Comparison of ENCODE assay signal across 13 cellular contexts in the genomic region with DNA sequence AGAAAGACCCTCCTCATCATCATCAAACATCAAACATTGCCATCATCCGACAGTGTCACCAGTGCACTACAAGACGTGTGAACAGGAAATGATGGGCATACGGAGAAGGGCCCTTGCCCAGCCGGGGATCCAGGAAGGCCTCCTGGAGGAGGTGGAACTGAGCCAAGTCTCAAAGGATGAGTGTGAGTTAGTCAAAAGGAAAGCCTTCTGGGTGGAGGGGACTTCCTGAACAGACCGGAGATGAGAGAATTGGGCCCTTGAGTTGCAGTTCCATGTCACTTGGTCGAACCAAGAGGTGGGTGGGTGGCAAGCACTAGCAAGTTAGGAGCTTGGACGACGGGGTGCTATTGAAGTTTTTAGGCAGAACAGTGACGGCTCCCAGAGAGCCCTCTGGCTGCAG. TPM values are rescaled to one million over a fixed set of nuclear protein-coding genes. Genes with fewer than 3 reads are reported as not detected.
DNase-seq lines count a peak whose midpoint lies in the region; TF ChIP-seq lines count a peak whose summit lies in the region.
"Had no signal": no experiment of that assay in that cellular context is flagged by ENCODE, and none has a peak within 500 bp of the region (broad histone marks: within the 10 kb centered on the region; RNA-seq: fewer than 3 reads in every experiment).

No MANE protein-coding gene starts in this region.

- no peaks in the 10 kb centered on the region for H3K9me3 Mint-ChIP-seq in activated CD4-positive, alpha-beta T cell treated with anti-CD3 and anti-CD28 coated beads, Interleukin-2, amount 10 ng/mL, durations not matched to agents 24 days and 14 days
- H3K9me3 Mint-ChIP-seq in activated CD4-positive, alpha-beta T cell treated with anti-CD3 and anti-CD28 coated beads, Interleukin-2, amount 10 ng/mL, durations not matched to agents 7 days and 5 days: no peaks in the 10 kb centered on the region
- H3K9me3 Mint-ChIP-seq in H9: no peaks in the 10 kb centered on the region
- no peaks in the 10 kb centered on the region for H3K9me3 Mint-ChIP-seq in T-helper 1 cell treated with Interleukin-12 subunit alpha and Interleukin-12 subunit beta and Interleukin-4 antibody, amounts not matched to agents 30 μg/mL and 1 μg/mL, for 36 hours
- H3K9me3 Mint-ChIP-seq: nephron had no signal

- H3K27ac ChIP-seq in H9 (ENCODE audit: insufficient read length, low read depth, low read length): no peak overlapping the region
- H3K27ac ChIP-seq in osteoblast (ENCODE audit: low read depth, low read length): no peak overlapping the region
- no peak overlapping the region for H3K27ac ChIP-seq in caudate nucleus (ENCODE audit: low read depth, low read length)
- H3K27ac ChIP-seq in brain microvascular endothelial cell: no peak overlapping the region

- no peak overlapping the region for H3K23ac ChIP-seq in H9 (ENCODE audit: insufficient read length, low read depth, low read length)

- H3K4me3 ChIP-seq in osteoblast (ENCODE audit: insufficient read depth, low read length): no peak overlapping the region
- no peak overlapping the region for H3K4me3 ChIP-seq in brain microvascular endothelial cell (ENCODE audit: low read depth, low read length)
- H3K4me3 ChIP-seq: A549 had no signal

- no peak overlapping the region for H2BK15ac ChIP-seq in H9 (ENCODE audit: low read depth, low read length)

- no peak overlapping the region for H3K14ac ChIP-seq in H9 (ENCODE audit: insufficient read depth, low read length)

- no peak overlapping the region for H2BK120ac ChIP-seq in H9 (ENCODE audit: low read depth, low read length, poor library complexity, severe bottlenecking)

- H3K4me2 ChIP-seq in H9 (ENCODE audit: insufficient read depth, insufficient read length, low read length) (no peak overlapping the region), osteoblast (ENCODE audit: insufficient read depth, low read length) (no peak overlapping the region)

- H2AK5ac ChIP-seq in H9 (ENCODE audit: insufficient read length, low read length): no peak overlapping the region

- in situ Hi-C loops in brain microvascular endothelial cell (cut with HindIII; ENCODE audit: low pct_ligation_motif_present, low sequenced_read_pairs): no loop called here

- no peak overlapping the region for H2BK12ac ChIP-seq in H9 (ENCODE audit: insufficient read length, low read depth, low read length)

- no peaks in the 10 kb centered on the region for H3K27me3 ChIP-seq in H9 (ENCODE audit: insufficient read depth, low read length)
- no peaks in the 10 kb centered on the region for H3K27me3 ChIP-seq in osteoblast (ENCODE audit: insufficient read depth, low read length)
- no peaks in the 10 kb centered on the region for H3K27me3 ChIP-seq in brain microvascular endothelial cell (replicated peaks)

- H3K23me2 ChIP-seq in H9 (ENCODE audit: insufficient read length, low read depth, low read length, poor library complexity, severe bottlenecking): peaks cover 4% of the 10 kb centered on the region

- POLR2A ChIA-PET in activated CD4-positive, alpha-beta T cell treated with anti-CD3 and anti-CD28 coated beads, Interleukin-2, amount 10 ng/mL, durations not matched to agents 7 days and 5 days (lab: Charles Lee): no interaction called here

- peaks cover 19% of the 10 kb centered on the region for H3K36me3 Mint-ChIP-seq in activated CD4-positive, alpha-beta T cell treated with anti-CD3 and anti-CD28 coated beads, Interleukin-2, amount 10 ng/mL, durations not matched to agents 24 days and 14 days (ENCODE audit: low read depth)
- peaks cover 3% of the 10 kb centered on the region for H3K36me3 Mint-ChIP-seq in activated CD4-positive, alpha-beta T cell treated with anti-CD3 and anti-CD28 coated beads, Interleukin-2, amount 10 ng/mL, durations not matched to agents 7 days and 5 days (ENCODE audit: low read depth)
- H3K36me3 Mint-ChIP-seq in H9 (ENCODE audit: insufficient read depth in 1 of 3, low read depth in 3 of 3): peaks cover 11 to 22% (median 17%) of the 10 kb centered on the region in 3 experiments; a peak in 5 of 7 replicates
- peaks cover 13% of the 10 kb centered on the region for H3K36me3 Mint-ChIP-seq in T-helper 1 cell treated with Interleukin-12 subunit alpha and Interleukin-12 subunit beta and Interleukin-4 antibody, amounts not matched to agents 30 μg/mL and 1 μg/mL, for 36 hours (ENCODE audit: low read depth)

- H3K9ac ChIP-seq in H9 (ENCODE audit: extremely low read depth, insufficient read length, low read length): no peak overlapping the region

- H4K20me1 ChIP-seq in H9 (ENCODE audit: control insufficient read depth, insufficient read depth, insufficient read length) (no peaks in the 10 kb centered on the region), osteoblast (ENCODE audit: insufficient read depth, low read length) (peaks cover 3% of the 10 kb centered on the region)

- H3K4me1 ChIP-seq in H9 (ENCODE audit: insufficient read depth, low read length): no peaks in the 10 kb centered on the region
- peaks cover 9% of the 10 kb centered on the region for H3K4me1 ChIP-seq in osteoblast (ENCODE audit: insufficient read depth, low read length)

- no peak overlapping the region for H4K91ac ChIP-seq in H9 (ENCODE audit: insufficient read length, low read depth, low read length)

- H3K4me1 Mint-ChIP-seq in activated CD4-positive, alpha-beta T cell treated with anti-CD3 and anti-CD28 coated beads, Interleukin-2, amount 10 ng/mL, durations not matched to agents 24 days and 14 days: peaks cover 20% of the 10 kb centered on the region
- H3K4me1 Mint-ChIP-seq in activated CD4-positive, alpha-beta T cell treated with anti-CD3 and anti-CD28 coated beads, Interleukin-2, amount 10 ng/mL, durations not matched to agents 7 days and 5 days: peaks cover 25% of the 10 kb centered on the region
- peaks cover 8 to 16% of the 10 kb centered on the region in 2 experiments for H3K4me1 Mint-ChIP-seq in H9
- H3K4me1 Mint-ChIP-seq in T-helper 1 cell treated with Interleukin-12 subunit alpha and Interleukin-12 subunit beta and Interleukin-4 antibody, amounts not matched to agents 30 μg/mL and 1 μg/mL, for 36 hours (ENCODE audit: low read depth): peaks cover 27% of the 10 kb centered on the region

- no peak overlapping the region for H2BK5ac ChIP-seq in H9 (ENCODE audit: insufficient read length, low read length)

- no CpG with 5 or more reads among the region's 9 CpGs for WGBS in H9 (ENCODE audit: extremely low coverage, insufficient read length, low lambda C conversion rate)

- CTCF ChIA-PET in activated CD4-positive, alpha-beta T cell treated with anti-CD3 and anti-CD28 coated beads, Interleukin-2, amount 10 ng/mL, durations not matched to agents 7 days and 5 days (lab: Charles Lee): no interaction called here

- H2AFZ ChIP-seq in H9 (ENCODE audit: low read length) (no peak overlapping the region), osteoblast (ENCODE audit: low read length) (no peak overlapping the region)

- no peaks in the 10 kb centered on the region for H3K9me3 ChIP-seq in H9 (ENCODE audit: control insufficient read depth, low read depth, low read length)
- no peaks in the 10 kb centered on the region for H3K9me3 ChIP-seq in osteoblast (ENCODE audit: low read depth, low read length)
- H3K9me3 ChIP-seq: A549 had no signal

- H3T11ph ChIP-seq in H9 (ENCODE audit: low read length): no peak overlapping the region

- no peak overlapping the region for H3K18ac ChIP-seq in H9 (ENCODE audit: insufficient read length, low read depth, low read length)

- no peak overlapping the region for H3K4ac ChIP-seq in H9 (ENCODE audit: low read depth, low read length)

- no peak for TF ChIP-seq CTCF in H9 (conservative IDR thresholded peaks at IDR 0.05)
- TF ChIP-seq CTCF in osteoblast (IDR thresholded peaks at IDR 0.05; ENCODE audit: extremely low read depth, low read depth, low read length): no peak
- no peak for TF ChIP-seq CTCF in brain microvascular endothelial cell (IDR thresholded peaks at IDR 0.05; ENCODE audit: low read depth, low read length, missing control alignments)

- intact Hi-C loops in activated CD4-positive, alpha-beta T cell treated with anti-CD3 and anti-CD28 coated beads, Interleukin-2, amount 10 ng/mL, durations not matched to agents 24 days and 14 days (cut with micrococcal nuclease): no loop called here

- H3K27me3 Mint-ChIP-seq in activated CD4-positive, alpha-beta T cell treated with anti-CD3 and anti-CD28 coated beads, Interleukin-2, amount 10 ng/mL, durations not matched to agents 24 days and 14 days: no peaks in the 10 kb centered on the region
- no peaks in the 10 kb centered on the region for H3K27me3 Mint-ChIP-seq in activated CD4-positive, alpha-beta T cell treated with anti-CD3 and anti-CD28 coated beads, Interleukin-2, amount 10 ng/mL, durations not matched to agents 7 days and 5 days
- no peaks in the 10 kb centered on the region for H3K27me3 Mint-ChIP-seq in H9 (ENCODE audit: low read depth)
- no peaks in the 10 kb centered on the region for H3K27me3 Mint-ChIP-seq in T-helper 1 cell treated with Interleukin-12 subunit alpha and Interleukin-12 subunit beta and Interleukin-4 antibody, amounts not matched to agents 30 μg/mL and 1 μg/mL, for 36 hours (ENCODE audit: low read depth)

- peak overlapping the region; percentile 25 for H3K4me3 Mint-ChIP-seq in activated CD4-positive, alpha-beta T cell treated with anti-CD3 and anti-CD28 coated beads, Interleukin-2, amount 10 ng/mL, durations not matched to agents 24 days and 14 days
- no peak overlapping the region for H3K4me3 Mint-ChIP-seq in activated CD4-positive, alpha-beta T cell treated with anti-CD3 and anti-CD28 coated beads, Interleukin-2, amount 10 ng/mL, durations not matched to agents 7 days and 5 days
- H3K4me3 Mint-ChIP-seq in H9: no peak overlapping the region
- no peak overlapping the region for H3K4me3 Mint-ChIP-seq in T-helper 1 cell treated with Interleukin-12 subunit alpha and Interleukin-12 subunit beta and Interleukin-4 antibody, amounts not matched to agents 30 μg/mL and 1 μg/mL, for 36 hours
- H3K4me3 Mint-ChIP-seq: nephron had no signal

- H2BK20ac ChIP-seq in H9 (ENCODE audit: low read depth, low read length, poor library complexity, severe bottlenecking): no peak overlapping the region

- no peak overlapping the region for H3K56ac ChIP-seq in H9 (ENCODE audit: insufficient read length, low read depth, low read length)

- H4K8ac ChIP-seq in H9 (replicated peaks; ENCODE audit: insufficient read length, low read depth, low read length): no peak overlapping the region

- peak overlapping the region; percentile 81 for H3K27ac Mint-ChIP-seq in activated CD4-positive, alpha-beta T cell treated with anti-CD3 and anti-CD28 coated beads, Interleukin-2, amount 10 ng/mL, durations not matched to agents 24 days and 14 days
- no peak overlapping the region for H3K27ac Mint-ChIP-seq in activated CD4-positive, alpha-beta T cell treated with anti-CD3 and anti-CD28 coated beads, Interleukin-2, amount 10 ng/mL, durations not matched to agents 7 days and 5 days
- H3K27ac Mint-ChIP-seq in H9: peak overlapping the region in 2 of 3 experiments; percentile 36 to 55; a peak in 4 of 7 replicates
- peak overlapping the region; percentile 71 for H3K27ac Mint-ChIP-seq in T-helper 1 cell treated with Interleukin-12 subunit alpha and Interleukin-12 subunit beta and Interleukin-4 antibody, amounts not matched to agents 30 μg/mL and 1 μg/mL, for 36 hours

- H3K79me2 ChIP-seq in H9 (ENCODE audit: insufficient read depth, low read length): peaks cover 3% of the 10 kb centered on the region; the same call in 1 of the 2 replicates
- H3K79me2 ChIP-seq in osteoblast (ENCODE audit: insufficient read depth, low read length): no peaks in the 10 kb centered on the region

- no peak for DNase-seq in activated CD4-positive, alpha-beta T cell treated with anti-CD3 and anti-CD28 coated beads, Interleukin-2, amount 10 ng/mL, durations not matched to agents 24 days and 14 days
- DNase-seq in activated CD4-positive, alpha-beta T cell treated with anti-CD3 and anti-CD28 coated beads, Interleukin-2, amount 10 ng/mL, durations not matched to agents 7 days and 5 days: no peak
- DNase-seq in H9 (no peak), osteoblast (ENCODE audit: insufficient read length, low spot score, missing footprints) (peak; percentile 32), inferior parietal cortex (ENCODE audit: extremely low spot score) (no peak), caudate nucleus (lab: John Stamatoyannopoulos, UW) (no peak), brain microvascular endothelial cell (no peak)
- DNase-seq: activated naive CD4-positive, alpha-beta T cell treated with Interleukin-2 at 50 U/mL for 16 hours; NCI-H748 treated with DMSO at 0.1 percent for 48 hours; T-helper 9 cell had no signal

- no peak overlapping the region for H4K5ac ChIP-seq in H9 (ENCODE audit: insufficient read length, low read depth, low read length)

- no peaks in the 10 kb centered on the region for H3K36me3 ChIP-seq in osteoblast (ENCODE audit: insufficient read depth, low read length)
- no peaks in the 10 kb centered on the region for H3K36me3 ChIP-seq in brain microvascular endothelial cell (replicated peaks)

- no peaks in the 10 kb centered on the region for H3K79me1 ChIP-seq in H9 (ENCODE audit: insufficient read depth, low read depth, low read length, poor library complexity, severe bottlenecking)

RNA-seq across cellular contexts. Expression of a gene that starts 8.5 kb away (rescaled TPM):
- total RNA-seq in activated CD4-positive, alpha-beta T cell treated with anti-CD3 and anti-CD28 coated beads, Interleukin-2, amount 10 ng/mL, durations not matched to agents 24 days and 14 days: 17.5 and 18.9 TPM in 2 replicates
- total RNA-seq in activated CD4-positive, alpha-beta T cell treated with anti-CD3 and anti-CD28 coated beads, Interleukin-2, amount 10 ng/mL, durations not matched to agents 7 days and 5 days: 10 to 100 TPM; 23.4 to 26.7 TPM
- total RNA-seq in H9 (2021): 32.5 and 33.2 TPM in 2 replicates
- total RNA-seq in osteoblast: 8.7 and 15.9 TPM in 2 replicates

RNA-seq across cellular contexts. Expression of a gene that starts 24.1 kb away (rescaled TPM):
- total RNA-seq in activated CD4-positive, alpha-beta T cell treated with anti-CD3 and anti-CD28 coated beads, Interleukin-2, amount 10 ng/mL, durations not matched to agents 24 days and 14 days: 149 and 156 TPM in 2 replicates
- 10 to 100 TPM; 75.4 to 83.5 TPM for total RNA-seq in activated CD4-positive, alpha-beta T cell treated with anti-CD3 and anti-CD28 coated beads, Interleukin-2, amount 10 ng/mL, durations not matched to agents 7 days and 5 days
- 23.0 and 27.8 TPM in 2 replicates for total RNA-seq in H9 (2021)
- total RNA-seq in osteoblast: 21.4 and 23.0 TPM in 2 replicates

RNA-seq across cellular contexts. Expression of a gene that starts 24.4 kb away (rescaled TPM):
- total RNA-seq in activated CD4-positive, alpha-beta T cell treated with anti-CD3 and anti-CD28 coated beads, Interleukin-2, amount 10 ng/mL, durations not matched to agents 24 days and 14 days: 9.9 and 11.9 TPM in 2 replicates
- total RNA-seq in activated CD4-positive, alpha-beta T cell treated with anti-CD3 and anti-CD28 coated beads, Interleukin-2, amount 10 ng/mL, durations not matched to agents 7 days and 5 days: 1 to 10 TPM; 9.8 to 10.0 TPM
- total RNA-seq in H9 (2021): 6.7 and 9.7 TPM in 2 replicates
- 8.0 and 9.7 TPM in 2 replicates for total RNA-seq in osteoblast

RNA-seq across cellular contexts. Expression of a gene that starts 39.8 kb away (rescaled TPM):
- total RNA-seq in activated CD4-positive, alpha-beta T cell treated with anti-CD3 and anti-CD28 coated beads, Interleukin-2, amount 10 ng/mL, durations not matched to agents 24 days and 14 days: 0.44 and 1.4 TPM in 2 replicates
- total RNA-seq in activated CD4-positive, alpha-beta T cell treated with anti-CD3 and anti-CD28 coated beads, Interleukin-2, amount 10 ng/mL, durations not matched to agents 7 days and 5 days: under 1 TPM; 0.45 to 0.87 TPM
- total RNA-seq in H9 (2021): not detected in 2 replicates
- under 0.01 TPM in 2 replicates for total RNA-seq in osteoblast

RNA-seq across cellular contexts. Expression of a gene that starts 55.9 kb away (rescaled TPM):
- total RNA-seq in activated CD4-positive, alpha-beta T cell treated with anti-CD3 and anti-CD28 coated beads, Interleukin-2, amount 10 ng/mL, durations not matched to agents 24 days and 14 days: 43.2 and 44.3 TPM in 2 replicates
- total RNA-seq in activated CD4-positive, alpha-beta T cell treated with anti-CD3 and anti-CD28 coated beads, Interleukin-2, amount 10 ng/mL, durations not matched to agents 7 days and 5 days: 10 to 100 TPM; 28.5 to 30.0 TPM
- 79.2 and 80.2 TPM in 2 replicates for total RNA-seq in H9 (2021)
- 56.0 and 68.4 TPM in 2 replicates for total RNA-seq in osteoblast
